8 cellular contexts compared by ENCODE assay signal in genomic region chr2:43225093-43225787, GRCh38. TPM values are rescaled to one million over a fixed set of nuclear protein-coding genes. Genes with fewer than 3 reads are reported as not detected.
A peak's percentile ranks its signal among the peaks of the same experiment; 100 is the strongest.
DNase-seq lines count a peak whose midpoint lies in the region; ATAC-seq and TF ChIP-seq lines count a peak whose summit lies in the region.

No MANE protein-coding gene starts in this region.

- peak overlapping the region; percentile 95 to 97 for H3K4me3 ChIP-seq in SK-N-SH (ENCODE audit: low read depth in 2 of 2, low read length in 1 of 2)
- H3K4me3 ChIP-seq in SU-DHL-6 (ENCODE audit: insufficient read depth, low read length, poor library complexity, severe bottlenecking) = peak overlapping the region; percentile 85
- H3K4me3 ChIP-seq in adrenal gland = peak overlapping the region; percentile 88 to 96 (median 90)
- H3K4me3 ChIP-seq in skin epidermis = peak overlapping the region; percentile 59 to 97 (median 90)

- TF ChIP-seq CTCF in SK-N-SH (IDR thresholded peaks at IDR 0.05) (no peak), SU-DHL-6 (IDR thresholded peaks at IDR 0.05; ENCODE audit: insufficient read depth, low read length, poor library complexity, severe bottlenecking) (no peak), adrenal gland (IDR thresholded peaks at IDR 0.05) (peak in 1 of 6 experiments; percentile 9)

- H3F3A ChIP-seq in SK-N-SH (replicated peaks; ENCODE audit: insufficient read depth) = peaks cover 56% of the 10 kb centered on the region
- H3F3A ChIP-seq in SU-DHL-6 (ENCODE audit: insufficient read depth) = peaks cover 61% of the 10 kb centered on the region

- TF ChIP-seq EP300 in SK-N-SH (IDR thresholded peaks at IDR 0.05; ENCODE audit: borderline replicate concordance in 1 of 2, low read depth in 1 of 2, low read length in 1 of 2) = peak in 1 of 2 experiments; percentile 25; a peak in 1 of 4 replicates

- no peak overlapping the region for H2AFZ ChIP-seq in SK-N-SH (ENCODE audit: low read depth)
- no peak overlapping the region for H2AFZ ChIP-seq in SU-DHL-6 (ENCODE audit: low read depth, low read length, severe bottlenecking)

- H3K4me2 ChIP-seq in SK-N-SH (peak overlapping the region; percentile 83), SU-DHL-6 (ENCODE audit: low read depth, low read length, poor library complexity, severe bottlenecking) (peak overlapping the region; percentile 76)

- H3K27ac ChIP-seq in SK-N-SH (ENCODE audit: low read depth in 2 of 2, low read length in 1 of 2) = peak overlapping the region; percentile 94 to 95
- peak overlapping the region; percentile 97 for H3K27ac ChIP-seq in SU-DHL-6 (ENCODE audit: low read depth, low read length)
- H3K27ac ChIP-seq in adrenal gland = peak overlapping the region; percentile 98 to 100 (median 99)
- H3K27ac ChIP-seq in skin epidermis = peak overlapping the region; percentile 82 to 100 (median 98)

- H3K4me1 ChIP-seq in SK-N-SH (ENCODE audit: control insufficient read depth in 1 of 2, insufficient read depth in 2 of 2, low read depth in 1 of 2, low read length in 1 of 2) (peaks cover 33 to 63% of the 10 kb centered on the region in 2 experiments), adrenal gland (replicated peaks in 1 of 2) (peaks cover 38 to 49% of the 10 kb centered on the region in 2 donors)

- H3K9me3 ChIP-seq in SK-N-SH (no peaks in the 10 kb centered on the region), SU-DHL-6 (ENCODE audit: insufficient read depth, low read length) (no peaks in the 10 kb centered on the region), adrenal gland (replicated peaks in 1 of 3) (no peaks in the 10 kb centered on the region)

- peak; percentile 51 for DNase-seq in SK-N-SH
- peak; percentile 56 to 78 (median 66) for DNase-seq in adrenal gland
- DNase-seq in hypothalamus (lab: John Stamatoyannopoulos, UW) = peak in 30 of 51 donors; percentile 19 to 77 (median 54)
- no peak for DNase-seq in occipital lobe (lab: John Stamatoyannopoulos, UW)

- H3K9ac ChIP-seq in SK-N-SH (peak overlapping the region; percentile 99), SU-DHL-6 (ENCODE audit: low read length) (peak overlapping the region; percentile 99)

- TF ChIP-seq RAD21 in SK-N-SH (IDR thresholded peaks at IDR 0.05; ENCODE audit: low read length) = no peak

- H3K27me3 ChIP-seq in SK-N-SH (ENCODE audit: insufficient read depth) (no peaks in the 10 kb centered on the region), SU-DHL-6 (ENCODE audit: low read length) (no peaks in the 10 kb centered on the region), adrenal gland (no peaks in the 10 kb centered on the region)

- intact Hi-C loops in adrenal gland (cut with DNase I) = loop anchor here (5.0 to 10.0 kb wide), 3 partner anchors 90 to 390 kb away; no protein-coding TSS in a partner anchor

- POLR2A ChIA-PET in SK-N-SH (lab: Yijun Ruan, JAX) = interaction anchor here (0.9 kb wide), 2 partner anchors 94 to 259 kb away, joined by 3 read pairs; no protein-coding TSS in a partner anchor

- WGBS in SK-N-SH (ENCODE audit: low lambda C conversion rate) = 28% methylated on average over 65 of the region's 74 CpGs
- WGBS in adrenal gland, 4 donors = 0% methylated on average over 1 to 74 of the region's 74 CpGs

- ATAC-seq in SK-N-SH treated with all-trans-retinoic acid at 6 μM for 48 hours (no peak), GM18861 (IDR thresholded peaks at IDR 0.05; ENCODE audit: unreplicated experiment) (no peak)

- H4K20me1 ChIP-seq in SK-N-SH (ENCODE audit: insufficient read depth) = peaks cover 34% of the 10 kb centered on the region
- H4K20me1 ChIP-seq in SU-DHL-6 (ENCODE audit: low read depth, low read length) = peaks cover 11% of the 10 kb centered on the region

- H3K79me2 ChIP-seq in SK-N-SH (ENCODE audit: insufficient read depth) (peaks cover 74% of the 10 kb centered on the region), SU-DHL-6 (ENCODE audit: insufficient read depth, low read length) (peaks cover 47% of the 10 kb centered on the region)

- peak in 1 of 2 donors; percentile 5 for TF ChIP-seq POLR2A in adrenal gland (IDR thresholded peaks at IDR 0.05)

- H3K9me2 ChIP-seq in SK-N-SH (no peaks in the 10 kb centered on the region), SU-DHL-6 (replicated peaks; ENCODE audit: insufficient read depth, low read length) (no peaks in the 10 kb centered on the region)

- H3K36me3 ChIP-seq in SK-N-SH (replicated peaks in 1 of 2; ENCODE audit: control insufficient read depth in 1 of 2, insufficient read depth in 2 of 2, low read length in 1 of 2) (peaks cover 21 to 34% of the 10 kb centered on the region in 2 experiments), SU-DHL-6 (ENCODE audit: low read length) (peaks cover 17% of the 10 kb centered on the region), adrenal gland (replicated peaks in 1 of 2) (peaks cover 0 to 39% of the 10 kb centered on the region in 2 donors)

- CTCF ChIA-PET in SK-N-SH (lab: Yijun Ruan, JAX) = interaction anchor here (0.7 to 16.3 kb wide), 28 partner anchors 13 to 415 kb away, joined by 3 to 299 read pairs (median 4); no protein-coding TSS in a partner anchor

TF ChIP-seq in SK-N-SH, 30 proteins besides CTCF, POLR2A, EP300 and RAD21:
- peak; percentile 9; the same call in 1 of the 2 replicates for TF ChIP-seq POLR2AphosphoS5 (IDR thresholded peaks at IDR 0.05; ENCODE audit: low read depth, low read length)
- peak; percentile 81 for TF ChIP-seq MAX (IDR thresholded peaks at IDR 0.05; ENCODE audit: low read depth)
- no peak for TF ChIP-seq USF1 (IDR thresholded peaks at IDR 0.05; ENCODE audit: borderline replicate concordance, low read depth)

TF ChIP-seq in SK-N-SH treated with all-trans-retinoic acid at 6 μM for 48 hours, 23 proteins besides CTCF, POLR2A, EP300 and RAD21:
- TF ChIP-seq CREB5 (CRISPR knock-in tag; IDR thresholded peaks at IDR 0.05; ENCODE audit: low read depth) (no peak), ZC3H10 (CRISPR knock-in tag; IDR thresholded peaks at IDR 0.05) (no peak), RARB (CRISPR knock-in tag; IDR thresholded peaks at IDR 0.05) (no peak), SNAI2 (CRISPR knock-in tag; IDR thresholded peaks at IDR 0.05) (no peak), ZNF8 (CRISPR knock-in tag; IDR thresholded peaks at IDR 0.05) (no peak), ZFP3 (CRISPR knock-in tag; IDR thresholded peaks at IDR 0.05) (no peak), GLIS3 (CRISPR knock-in tag; IDR thresholded peaks at IDR 0.05) (no peak)

RNA-seq across cellular contexts. Expression of gene ZFP36L2, which starts 1.2 kb away (rescaled TPM):
- polyA plus RNA-seq in SK-N-SH (2012; rRNA removed) (12.5 and 18.4 TPM in 2 replicates), adrenal gland (100 to 1,000 TPM in 2 of 3 donors, 10 to 100 TPM in 1; 29.2 to 159 (median 105) TPM)
- 22.0 and 22.2 TPM in 2 replicates for polyA plus RNA-seq in SK-N-SH (2012; cell fraction: cytosol; rRNA removed)
- 24.1 and 24.2 TPM in 2 replicates for polyA plus RNA-seq in SK-N-SH (2012; cell fraction: nucleus; rRNA removed)
- total RNA-seq in adrenal gland (100 to 1,000 TPM in 5 of 8 donors, 10 to 100 TPM in 3; 46.2 to 333 (median 111) TPM), occipital lobe (2.5 TPM)

Comparison
In these comparisons a context has a peak if more than half of its experiments do, and no peak if none do; other contexts are left out.
1. RNA of gene ZFP36L2, which starts 1.2 kb away (total RNA-seq): 46.2 to 333 TPM in adrenal gland; 2.5 TPM in occipital lobe (single experiment); every median in the first group is over 10 times any median in the second.
2. Peak in every context shown above with its lines, with median percentiles within 50 percentile points of each other: H3K27ac ChIP-seq and H3K4me3 ChIP-seq.